Comparison of ENCODE assay signal across 26 cellular contexts in genomic region chr3:20230954-20231353, GRCh38. TPM values are rescaled to one million over a fixed set of nuclear protein-coding genes. Genes with fewer than 3 reads are reported as not detected.
"Had no signal": no experiment of that assay in that cellular context is flagged by ENCODE, and none has a peak within 500 bp of the region (broad histone marks: within the 10 kb centered on the region; RNA-seq: fewer than 3 reads in every experiment).

No MANE protein-coding gene starts in this region.

- H3K36me3 ChIP-seq: left lung, neural progenitor cell, ovary, prostate gland, sigmoid colon, spleen, tibial nerve, uterus had no signal

- H3K27ac ChIP-seq: left lung, neural progenitor cell, ovary, prostate gland, sigmoid colon, spleen, tibial nerve, uterus had no signal

- ATAC-seq: left cardiac atrium; left lung; natural killer cell; right cardiac atrium; stimulated activated memory B cell treated with anti-CD40 and anti-IgM and Interleukin-4, amounts not matched to agents 10 μg/mL and 1 μg/mL and 100 μg/mL, for 72 hours; stimulated activated naive CD8-positive, alpha-beta T cell treated with anti-CD3 and anti-CD28 coated beads, Interleukin-15, amount 100 ng/mL, for 72 hours had no signal

- H3K4me2 ChIP-seq: neural progenitor cell had no signal

- FAIRE-seq: keratinocyte, small intestine had no signal

- H3K9ac ChIP-seq: neural progenitor cell had no signal

- H3K4me3 ChIP-seq: left lung, lung, neural progenitor cell, ovary, prostate gland, sigmoid colon, spleen, tibial nerve, uterus had no signal

- H2AFZ ChIP-seq: neural progenitor cell had no signal

- H3K9me3 ChIP-seq: left lung, ovary, prostate gland, sigmoid colon, spleen, tibial nerve, uterus had no signal

- H3K4me1 ChIP-seq: left lung, prostate gland, sigmoid colon, spleen, uterus had no signal

- H3K27me3 ChIP-seq: left lung, neural progenitor cell, ovary, sigmoid colon, spleen, tibial nerve, uterus had no signal

- DNase-seq: hippocampal formation; kidney glomerular epithelial cell; left cardiac atrium; left lung; mesendoderm; naive B cell; natural killer cell; nephron progenitor cell; ovary; retina; right cardiac atrium; sigmoid colon; small intestine; spleen; stimulated activated CD4-positive, alpha-beta T cell treated with anti-CD3 and anti-CD28 coated beads, Interleukin-4, amount 100 ng/mL, for 4 hours; stimulated activated CD8-positive, alpha-beta memory T cell treated with anti-CD3 and anti-CD28 coated beads, Interleukin-4, amount 100 ng/mL, for 48 hours; stimulated activated naive CD4-positive, alpha-beta T cell treated with Interleukin-2 at 50 U/mL for 16 hours; stimulated activated naive CD8-positive, alpha-beta T cell treated with anti-CD3 and anti-CD28 coated beads, Interleukin-15, amount 100 ng/mL, for 72 hours; substantia nigra; uterus had no signal

RNA-seq across cellular contexts. Expression of gene SGO1, which starts 44.9 kb away (rescaled TPM):
- polyA plus RNA-seq: right cardiac atrium had no signal
